In the genomic region with DNA sequence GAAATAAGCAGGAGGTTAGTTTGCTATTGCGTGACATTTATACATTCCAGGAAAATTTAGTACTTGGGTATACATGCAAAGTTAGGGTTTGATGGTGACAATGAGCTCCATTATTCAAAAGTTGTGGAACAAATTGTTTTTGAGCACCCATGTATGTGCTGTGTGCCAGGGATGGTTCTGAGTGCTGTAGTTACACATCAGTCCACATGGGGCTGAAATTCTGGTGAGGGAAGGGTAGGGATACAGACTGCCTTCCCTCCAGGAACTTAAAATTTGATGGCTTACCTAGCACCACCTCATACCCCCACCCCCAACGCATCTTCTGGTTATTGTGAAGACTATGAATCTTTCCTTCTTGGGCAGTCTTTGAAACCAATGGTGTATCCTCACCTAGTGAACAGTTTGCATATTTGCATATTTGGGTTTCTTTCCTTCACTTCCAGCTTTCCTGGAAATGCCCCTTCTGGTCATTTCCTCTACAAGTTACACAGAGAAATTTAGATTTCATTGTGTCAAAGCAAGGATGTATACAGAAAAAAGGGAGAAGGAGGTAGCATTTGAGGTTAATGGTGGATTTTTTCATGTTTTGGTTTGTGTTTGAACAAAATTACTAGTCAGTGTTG, we compare ENCODE assay signal across 8 cellular contexts.
DNase-seq lines count a peak whose midpoint lies in the region; ATAC-seq and TF ChIP-seq lines count a peak whose summit lies in the region.

No MANE protein-coding gene starts in this region.

- ATAC-seq in GM19351 (IDR thresholded peaks at IDR 0.05; ENCODE audit: unreplicated experiment) (no peak), GM18520 (IDR thresholded peaks at IDR 0.05; ENCODE audit: unreplicated experiment) (no peak)

- CTCF ChIA-PET in HEK293 (lab: Yijun Ruan, JAX), result interaction anchor here (0.6 to 2.8 kb wide), 19 partner anchors 10 to 151 kb away, joined by 3 to 21 read pairs (median 4); no protein-coding TSS in a partner anchor

- H3K4me3 ChIP-seq in HEK293 (ENCODE audit: low read depth, low read length), result peak overlapping the region; percentile 67

- no peak for TF ChIP-seq CTCF in HEK293 (tag by site-specific recombination; IDR thresholded peaks at IDR 0.05)

- H3K36me3 ChIP-seq in HEK293 (ENCODE audit: control insufficient read depth in 2 of 2, insufficient read depth in 1 of 2, low read length in 2 of 2), result peaks cover 0 to 11% of the 10 kb centered on the region in 2 experiments; a peak in 1 of 3 replicates

- in situ Hi-C loops in ACHN (cut with HindIII; ENCODE audit: low pct_ligation_motif_present, low pct_unique_long_range_greater_than_20kb, low sequenced_read_pairs), result no loop called here

- no peaks in the 10 kb centered on the region for H3K9me3 ChIP-seq in HEK293 (ENCODE audit: control insufficient read depth, insufficient read depth, low read depth, low read length)

- no peak overlapping the region for H3K27ac ChIP-seq in HEK293 (ENCODE audit: extremely low read depth, low read depth, low read length)

- POLR2A ChIA-PET in HEK293 (lab: Yijun Ruan, JAX), result interaction anchor here (0.9 to 3.4 kb wide), 4 partner anchors 15 to 37 kb away, joined by 3 to 15 read pairs (median 5); no protein-coding TSS in a partner anchor

- H3K4me1 ChIP-seq in HEK293 (ENCODE audit: control insufficient read depth, insufficient read depth, low read length), result peaks cover 2% of the 10 kb centered on the region; the same call in 1 of the 2 replicates

- DNase-seq in ACHN, result peak; percentile 55
- DNase-seq in SW480 (ENCODE audit: low spot score), result peak; percentile 51
- peak; percentile 66 for DNase-seq in iris pigment epithelial cell (ENCODE audit: low read depth)
- DNase-seq in middle frontal gyrus (ENCODE audit: extremely low spot score, low spot score), result no peak
- no peak for DNase-seq in GDM1 (lab: John Stamatoyannopoulos, UW)

TF ChIP-seq in HEK293, 187 proteins besides CTCF, POLR2A, EP300 and RAD21:
- TF ChIP-seq ZNF658 (tag by site-specific recombination; IDR thresholded peaks at IDR 0.05) (no peak), ZNF600 (tag by site-specific recombination; IDR thresholded peaks at IDR 0.05) (peak; percentile 46; the same call in 1 of the 2 replicates), ZNF366 (tag by site-specific recombination; conservative IDR thresholded peaks at IDR 0.05) (peak; percentile 22), IKZF3 (tag by site-specific recombination; IDR thresholded peaks at IDR 0.05) (peak; percentile 60), ZBTB10 (tag by site-specific recombination; IDR thresholded peaks at IDR 0.05) (no peak), SALL2 (tag by site-specific recombination; IDR thresholded peaks at IDR 0.05; ENCODE audit: borderline replicate concordance) (no peak), GFI1B (tag by site-specific recombination; IDR thresholded peaks at IDR 0.05) (no peak), ZNF513 (tag by site-specific recombination; IDR thresholded peaks at IDR 0.05) (no peak), ZNF530 (tag by site-specific recombination; IDR thresholded peaks at IDR 0.05; ENCODE audit: low read depth) (no peak), ZBTB17 (tag by site-specific recombination; IDR thresholded peaks at IDR 0.05) (no peak), ZNF791 (tag by site-specific recombination; IDR thresholded peaks at IDR 0.05) (peak; percentile 87)
- TF ChIP-seq, protein P1, sequence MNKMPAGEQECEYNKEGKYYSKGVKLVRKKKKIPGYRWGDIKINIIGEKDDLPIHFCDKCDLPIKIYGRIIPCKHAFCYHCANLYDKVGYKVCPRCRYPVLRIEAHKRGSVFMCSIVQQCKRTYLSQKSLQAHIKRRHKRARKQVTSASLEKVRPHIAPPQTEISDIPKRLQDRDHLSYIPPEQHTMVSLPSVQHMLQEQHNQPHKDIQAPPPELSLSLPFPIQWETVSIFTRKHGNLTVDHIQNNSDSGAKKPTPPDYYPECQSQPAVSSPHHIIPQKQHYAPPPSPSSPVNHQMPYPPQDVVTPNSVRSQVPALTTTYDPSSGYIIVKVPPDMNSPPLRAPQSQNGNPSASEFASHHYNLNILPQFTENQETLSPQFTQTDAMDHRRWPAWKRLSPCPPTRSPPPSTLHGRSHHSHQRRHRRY (tag by site-specific recombination; IDR thresholded peaks at IDR 0.05), result no peak
- TF ChIP-seq, protein P2, sequence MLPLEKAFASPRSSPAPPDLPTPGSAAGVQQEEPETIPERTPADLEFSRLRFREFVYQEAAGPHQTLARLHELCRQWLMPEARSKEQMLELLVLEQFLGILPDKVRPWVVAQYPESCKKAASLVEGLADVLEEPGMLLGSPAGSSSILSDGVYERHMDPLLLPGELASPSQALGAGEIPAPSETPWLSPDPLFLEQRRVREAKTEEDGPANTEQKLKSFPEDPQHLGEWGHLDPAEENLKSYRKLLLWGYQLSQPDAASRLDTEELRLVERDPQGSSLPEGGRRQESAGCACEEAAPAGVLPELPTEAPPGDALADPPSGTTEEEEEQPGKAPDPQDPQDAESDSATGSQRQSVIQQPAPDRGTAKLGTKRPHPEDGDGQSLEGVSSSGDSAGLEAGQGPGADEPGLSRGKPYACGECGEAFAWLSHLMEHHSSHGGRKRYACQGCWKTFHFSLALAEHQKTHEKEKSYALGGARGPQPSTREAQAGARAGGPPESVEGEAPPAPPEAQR (tag by site-specific recombination; IDR thresholded peaks at IDR 0.05), result no peak

Comparison
In these comparisons a context has a peak if more than half of its experiments do, and no peak if none do; other contexts are left out.
1. DNase-seq: peak in ACHN (single experiment), SW480 (single experiment) and iris pigment epithelial cell (single experiment); none in middle frontal gyrus (single experiment) and GDM1 (single experiment).